22 cellular contexts compared by ENCODE assay signal in genomic region chr13:50140153-50140552, GRCh38.
DNase-seq lines count a peak whose midpoint lies in the region; TF ChIP-seq lines count a peak whose summit lies in the region.
"Had no signal": no experiment of that assay in that cellular context is flagged by ENCODE, and none has a peak within 500 bp of the region (broad histone marks: within the 10 kb centered on the region; RNA-seq: fewer than 3 reads in every experiment).

No MANE protein-coding gene starts in this region.

- DNase-seq in A673 (ENCODE audit: low spot score) (peak; percentile 41), CD14-positive monocyte (ENCODE audit: low spot score) (no peak), midbrain (lab: John Stamatoyannopoulos, UW) (no peak), NCI-H510A treated with DMSO at 0.1 percent for 48 hours (lab: John Stamatoyannopoulos, UW) (no peak), germinal center (ENCODE audit: low spot score) (no peak)
- DNase-seq: activated CD4-positive, alpha-beta T cell treated with anti-CD3 and anti-CD28 coated beads for 48 hours; activated effector memory CD4-positive, alpha-beta T cell treated with Interleukin-2 at 50 U/mL for 16 hours; dorsolateral prefrontal cortex; NCI-H1105 treated with DMSO at 0.1 percent for 48 hours; NCI-H2029; NCI-H69; SK-N-SH; stimulated activated CD4-positive, alpha-beta T cell treated with anti-CD3 and anti-CD28 coated beads, Interleukin-12 subunit alpha, Interleukin-12 subunit beta, amount 100 ng/mL, for 4 hours; stimulated activated CD4-positive, alpha-beta T cell treated with anti-CD3 and anti-CD28 coated beads, Interleukin-4, amount 100 ng/mL, for 1 hour; upper lobe of right lung had no signal

- H3K4me3 ChIP-seq in A673 (ENCODE audit: low read depth, low read length, poor library complexity, severe bottlenecking) (no peak overlapping the region), OCI-LY3 (ENCODE audit: low read length) (no peak overlapping the region)
- H3K4me3 ChIP-seq: gastroesophageal sphincter, prostate gland, upper lobe of right lung had no signal

- CTCF ChIA-PET in A673 (lab: Charles Lee) = no interaction called here

- no peaks in the 10 kb centered on the region for H4K20me1 ChIP-seq in OCI-LY3 (ENCODE audit: insufficient read depth, low read length)

- H3K79me2 ChIP-seq in OCI-LY3 (ENCODE audit: low read length) = no peaks in the 10 kb centered on the region

- H2AFZ ChIP-seq in OCI-LY3 (ENCODE audit: low read depth, low read length) = no peak overlapping the region

- no peak overlapping the region for H3K9ac ChIP-seq in OCI-LY3 (ENCODE audit: low read length)
- H3K9ac ChIP-seq: SK-N-SH had no signal

- H3K4me1 ChIP-seq in A673 (ENCODE audit: insufficient read depth, low read length, poor library complexity, severe bottlenecking) = peaks cover 25% of the 10 kb centered on the region
- H3K4me1 ChIP-seq in OCI-LY3 (ENCODE audit: low read length) = peaks cover 29% of the 10 kb centered on the region
- H3K4me1 ChIP-seq: gastroesophageal sphincter, prostate gland had no signal

- BruUV-seq in A673 (replicated peaks; lab: Mats Ljungman, UMichigan) = no TSS peak

- peak overlapping the region in 1 of 2 donors; percentile 83 for H3K4me3 Mint-ChIP-seq in CD14-positive monocyte
- H3K4me3 Mint-ChIP-seq in dendritic cell treated with granulocyte-macrophage colony-stimulating factor and Interleukin-4, amounts not matched to agents 40 ng/mL and 50 ng/mL, for 4 days = no peak overlapping the region
- H3K4me3 Mint-ChIP-seq: memory B cell; T-helper 1 cell treated with Interleukin-12 subunit alpha and Interleukin-12 subunit beta and Interleukin-4 antibody, amounts not matched to agents 30 μg/mL and 1 μg/mL, for 36 hours had no signal

- H3K27me3 ChIP-seq in A673 (replicated peaks; ENCODE audit: insufficient read depth, low read depth, low read length, poor library complexity) (no peaks in the 10 kb centered on the region), OCI-LY3 (ENCODE audit: low read depth, low read length) (peaks cover 33% of the 10 kb centered on the region)
- H3K27me3 ChIP-seq: gastroesophageal sphincter, upper lobe of right lung had no signal

- H3K27ac ChIP-seq in A673 (ENCODE audit: low read depth, low read length, poor library complexity, severe bottlenecking) = no peak overlapping the region
- H3K27ac ChIP-seq in OCI-LY3 (ENCODE audit: low read length) = no peak overlapping the region
- H3K27ac ChIP-seq: prostate gland had no signal

- H3K36me3 ChIP-seq in A673 (ENCODE audit: insufficient read depth, low read length, poor library complexity, severe bottlenecking) = no peaks in the 10 kb centered on the region
- no peaks in the 10 kb centered on the region for H3K36me3 ChIP-seq in OCI-LY3 (replicated peaks; ENCODE audit: low read depth, low read length)
- H3K36me3 ChIP-seq: gastroesophageal sphincter, neutrophil, prostate gland, upper lobe of right lung had no signal

- TF ChIP-seq CTCF in A673 (conservative IDR thresholded peaks at IDR 0.05; ENCODE audit: low read depth, low read length) (no peak), CD14-positive monocyte (IDR thresholded peaks at IDR 0.05) (no peak), OCI-LY3 (IDR thresholded peaks at IDR 0.05; ENCODE audit: low read depth, low read length) (no peak)

- H3K36me3 Mint-ChIP-seq in CD14-positive monocyte = peaks cover 0 to 2% of the 10 kb centered on the region in 2 donors
- no peaks in the 10 kb centered on the region for H3K36me3 Mint-ChIP-seq in dendritic cell treated with granulocyte-macrophage colony-stimulating factor and Interleukin-4, amounts not matched to agents 40 ng/mL and 50 ng/mL, for 4 days (ENCODE audit: low read depth)
- H3K36me3 Mint-ChIP-seq: memory B cell had no signal

- peaks cover 53% of the 10 kb centered on the region for H3K4me1 Mint-ChIP-seq in CD14-positive monocyte
- H3K4me1 Mint-ChIP-seq in dendritic cell treated with granulocyte-macrophage colony-stimulating factor and Interleukin-4, amounts not matched to agents 40 ng/mL and 50 ng/mL, for 4 days (ENCODE audit: low read depth) = peaks cover 36% of the 10 kb centered on the region

- H3K4me2 ChIP-seq in OCI-LY3 (ENCODE audit: low read length) = peak overlapping the region; percentile 23
- H3K4me2 ChIP-seq: SK-N-SH had no signal

- H3K9me3 ChIP-seq in A673 (ENCODE audit: low read depth, low read length, poor library complexity, severe bottlenecking) = no peaks in the 10 kb centered on the region
- no peaks in the 10 kb centered on the region; the same call in 1 of the 2 replicates for H3K9me3 ChIP-seq in OCI-LY3 (ENCODE audit: insufficient read depth, low read length)
- H3K9me3 ChIP-seq: gastroesophageal sphincter, neutrophil, prostate gland, SK-N-SH, upper lobe of right lung had no signal

- H3K9me3 Mint-ChIP-seq in CD14-positive monocyte = no peaks in the 10 kb centered on the region
- no peaks in the 10 kb centered on the region for H3K9me3 Mint-ChIP-seq in dendritic cell treated with granulocyte-macrophage colony-stimulating factor and Interleukin-4, amounts not matched to agents 40 ng/mL and 50 ng/mL, for 4 days
- H3K9me3 Mint-ChIP-seq: memory B cell; T-helper 1 cell treated with Interleukin-12 subunit alpha and Interleukin-12 subunit beta and Interleukin-4 antibody, amounts not matched to agents 30 μg/mL and 1 μg/mL, for 36 hours had no signal

- H3K27me3 Mint-ChIP-seq in CD14-positive monocyte (ENCODE audit: low read depth in 3 of 3) = peaks cover 0 to 6% (median 2%) of the 10 kb centered on the region in 3 donors
- H3K27me3 Mint-ChIP-seq in dendritic cell treated with granulocyte-macrophage colony-stimulating factor and Interleukin-4, amounts not matched to agents 40 ng/mL and 50 ng/mL, for 4 days = no peaks in the 10 kb centered on the region

- POLR2A ChIA-PET in A673 (lab: Charles Lee; ENCODE audit: low non-redundant PET) = no interaction called here

- H3K27ac Mint-ChIP-seq in CD14-positive monocyte = peak overlapping the region; percentile 95 to 99 (median 97)
- H3K27ac Mint-ChIP-seq in dendritic cell treated with granulocyte-macrophage colony-stimulating factor and Interleukin-4, amounts not matched to agents 40 ng/mL and 50 ng/mL, for 4 days = peak overlapping the region; percentile 81
- H3K27ac Mint-ChIP-seq: memory B cell; T-helper 1 cell treated with Interleukin-12 subunit alpha and Interleukin-12 subunit beta and Interleukin-4 antibody, amounts not matched to agents 30 μg/mL and 1 μg/mL, for 36 hours had no signal

- intact Hi-C loops in A673 (cut with micrococcal nuclease; ENCODE audit: unreplicated experiment) (no loop called here), CD14-positive monocyte (cut with micrococcal nuclease) (no loop called here)
- intact Hi-C loops in dendritic cell treated with granulocyte-macrophage colony-stimulating factor and Interleukin-4, amounts not matched to agents 40 ng/mL and 50 ng/mL, for 4 days (cut with micrococcal nuclease) = no loop called here
